8 cellular contexts compared by ENCODE assay signal in the genomic region with DNA sequence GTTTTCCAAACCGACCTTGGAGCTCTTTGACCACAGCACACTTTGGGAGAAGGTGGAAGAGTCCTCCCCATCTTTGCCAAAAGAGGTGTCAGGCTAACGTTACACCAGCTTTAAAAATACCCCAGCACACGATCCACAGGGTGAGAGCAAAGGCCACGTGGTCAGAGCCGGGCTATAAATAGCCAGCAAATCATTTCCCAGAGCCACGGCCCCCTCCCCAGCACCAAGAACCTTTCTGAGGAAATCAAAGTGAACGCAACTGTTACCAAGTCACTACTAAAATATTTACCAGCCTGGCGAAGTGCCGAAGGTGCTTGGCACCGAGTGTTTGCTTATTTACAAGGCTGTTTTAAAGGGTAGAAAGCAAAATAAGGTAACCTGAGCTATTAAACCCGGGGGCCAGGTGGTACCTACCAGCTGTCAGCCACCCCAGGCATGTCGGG.
DNase-seq lines count a peak whose midpoint lies in the region; ATAC-seq and TF ChIP-seq lines count a peak whose summit lies in the region.

No MANE protein-coding gene starts in this region.

- no peak overlapping the region for H4K91ac ChIP-seq in mesenchymal stem cell (ENCODE audit: low read length)

- WGBS in mesenchymal stem cell = 67% methylated on average over 11 of the region's 12 CpGs

- no peak overlapping the region for H3K23ac ChIP-seq in mesenchymal stem cell (ENCODE audit: low read length in 2 of 2)

- H3K9me3 ChIP-seq in fibroblast of lung (ENCODE audit: control insufficient read depth, insufficient read depth, low read depth, low read length) = no peaks in the 10 kb centered on the region
- H3K9me3 ChIP-seq in T-helper 17 cell (ENCODE audit: control insufficient read depth, low read length, poor library complexity, severe bottlenecking) = no peaks in the 10 kb centered on the region
- H3K9me3 ChIP-seq in mesenchymal stem cell (ENCODE audit: control insufficient read depth, low read length) = no peaks in the 10 kb centered on the region

- H4K8ac ChIP-seq in mesenchymal stem cell (ENCODE audit: low read length) = no peak overlapping the region

- no peaks in the 10 kb centered on the region for H4K20me1 ChIP-seq in fibroblast of lung (ENCODE audit: control insufficient read depth, extremely low read depth, insufficient read depth, low read length)

- H2BK120ac ChIP-seq in mesenchymal stem cell (ENCODE audit: low read depth, low read length) = no peak overlapping the region

- no peak overlapping the region for H3K4ac ChIP-seq in mesenchymal stem cell (ENCODE audit: low read depth in 1 of 2, low read length in 2 of 2)

- no peaks in the 10 kb centered on the region for H3K36me3 Mint-ChIP-seq in T-helper 17 cell (ENCODE audit: low read depth)

- DNase-seq in ELR (ENCODE audit: low read depth) (peak; percentile 23), NCI-H446 treated with DMSO at 0.1 percent for 48 hours (lab: John Stamatoyannopoulos, UW) (peak; percentile 26), fibroblast of lung (ENCODE audit: low read depth in 2 of 2) (peak; percentile 32 to 57), AG08395 (ENCODE audit: low spot score) (no peak), T-helper 17 cell (no peak), mesenchymal stem cell (no peak)

- ATAC-seq in T-helper 17 cell (no peak), HG03196 (IDR thresholded peaks at IDR 0.05; ENCODE audit: unreplicated experiment) (no peak)

- H3K9ac ChIP-seq in fibroblast of lung (ENCODE audit: insufficient read depth, low read length) = no peak overlapping the region
- no peak overlapping the region for H3K9ac ChIP-seq in rectal smooth muscle tissue (ENCODE audit: low read length)
- no peak overlapping the region for H3K9ac ChIP-seq in mesenchymal stem cell (ENCODE audit: low read length)

- no peak overlapping the region for H3K27ac Mint-ChIP-seq in T-helper 17 cell

- H2BK15ac ChIP-seq in mesenchymal stem cell (ENCODE audit: low read depth, poor library complexity, severe bottlenecking) = no peak overlapping the region

- H3K79me2 ChIP-seq in fibroblast of lung (ENCODE audit: control insufficient read depth, insufficient read depth, low read length) = no peaks in the 10 kb centered on the region

- no peaks in the 10 kb centered on the region for H3K27me3 ChIP-seq in fibroblast of lung (ENCODE audit: control insufficient read depth, insufficient read depth, low read length)
- H3K27me3 ChIP-seq in rectal smooth muscle tissue (ENCODE audit: control insufficient read depth, insufficient read depth, low read length) = no peaks in the 10 kb centered on the region
- H3K27me3 ChIP-seq in mesenchymal stem cell (ENCODE audit: control insufficient read depth in 1 of 2, insufficient read depth in 1 of 2, low read length in 2 of 2) = peaks cover 55 to 88% of the 10 kb centered on the region in 2 experiments

- H3K27me3 Mint-ChIP-seq in T-helper 17 cell = peaks cover 23% of the 10 kb centered on the region

- H3K27ac ChIP-seq in fibroblast of lung (ENCODE audit: insufficient read depth, low read length) (no peak overlapping the region), rectal smooth muscle tissue (ENCODE audit: low read depth, low read length) (peak overlapping the region; percentile 62), mesenchymal stem cell (ENCODE audit: low read length, poor library complexity, severe bottlenecking) (no peak overlapping the region)

- H3K4me3 Mint-ChIP-seq in T-helper 17 cell = no peak overlapping the region

- H2AFZ ChIP-seq in fibroblast of lung (ENCODE audit: low read length) (no peak overlapping the region), mesenchymal stem cell (ENCODE audit: low read depth, low read length) (no peak overlapping the region)

- H2AK5ac ChIP-seq in mesenchymal stem cell (ENCODE audit: low read length, severe bottlenecking) = no peak overlapping the region

- no peak overlapping the region for H2BK12ac ChIP-seq in mesenchymal stem cell (ENCODE audit: low read length in 2 of 2)

- H3K4me2 ChIP-seq in fibroblast of lung (ENCODE audit: extremely low read depth, insufficient read depth, low read length) = no peak overlapping the region
- H3K4me2 ChIP-seq in mesenchymal stem cell (ENCODE audit: low read length, poor library complexity, severe bottlenecking) = no peak overlapping the region

- H3K4me3 ChIP-seq in fibroblast of lung (replicated peaks in 1 of 4; ENCODE audit: control extremely low read depth in 1 of 4, insufficient read depth in 1 of 4, low read depth in 3 of 4, low read length in 4 of 4) = no peak overlapping the region
- no peak overlapping the region for H3K4me3 ChIP-seq in rectal smooth muscle tissue (ENCODE audit: low read length)
- no peak overlapping the region for H3K4me3 ChIP-seq in mesenchymal stem cell (ENCODE audit: insufficient read depth in 1 of 2, low read depth in 1 of 2, low read length in 2 of 2)

- no peaks in the 10 kb centered on the region for H3K79me1 ChIP-seq in mesenchymal stem cell (replicated peaks; ENCODE audit: low read length, poor library complexity, severe bottlenecking)

- H3K18ac ChIP-seq in mesenchymal stem cell (ENCODE audit: low read depth in 1 of 2, low read length in 2 of 2) = no peak overlapping the region

- peaks cover 2% of the 10 kb centered on the region for H3K4me1 Mint-ChIP-seq in T-helper 17 cell

- H3K4me1 ChIP-seq in fibroblast of lung (ENCODE audit: control insufficient read depth, extremely low read depth, insufficient read depth, low read length) (no peaks in the 10 kb centered on the region), rectal smooth muscle tissue (ENCODE audit: control insufficient read depth, insufficient read depth, low read length) (peaks cover 38% of the 10 kb centered on the region), mesenchymal stem cell (ENCODE audit: control insufficient read depth, insufficient read depth, low read depth, low read length) (peaks cover 3% of the 10 kb centered on the region)

- no peak overlapping the region for H3K14ac ChIP-seq in mesenchymal stem cell (ENCODE audit: low read length in 2 of 2)

- H2BK5ac ChIP-seq in mesenchymal stem cell (ENCODE audit: low read depth, low read length, poor library complexity, severe bottlenecking) = no peak overlapping the region

- no peak for TF ChIP-seq CTCF in fibroblast of lung (conservative IDR thresholded peaks at IDR 0.05 in 1 of 2, IDR thresholded peaks at IDR 0.05 in 1 of 2; ENCODE audit: low read depth in 1 of 2, low read length in 2 of 2)

- H3K36me3 ChIP-seq in fibroblast of lung (ENCODE audit: control insufficient read depth, insufficient read depth, low read length) = no peaks in the 10 kb centered on the region
- H3K36me3 ChIP-seq in rectal smooth muscle tissue (ENCODE audit: control insufficient read depth, insufficient read depth, low read length) = no peaks in the 10 kb centered on the region
- H3K36me3 ChIP-seq in mesenchymal stem cell (ENCODE audit: control insufficient read depth in 1 of 2, insufficient read depth in 2 of 2, low read depth in 1 of 2, low read length in 2 of 2) = no peaks in the 10 kb centered on the region

Comparison
In these comparisons a context has a peak if more than half of its experiments do, and no peak if none do; other contexts are left out.
1. DNase-seq: peak in ELR (single experiment), NCI-H446 treated with DMSO at 0.1 percent for 48 hours (single experiment) and fibroblast of lung (2 of 2); none in AG08395 (single experiment), T-helper 17 cell (0 of 3) and mesenchymal stem cell (single experiment).